Comparison of ENCODE assay signal across 1 cellular context in genomic region chr12:89247541-89247942, GRCh38.
TF ChIP-seq lines count a peak whose summit lies in the region.

No MANE protein-coding gene starts in this region.

TF ChIP-seq in HepG2, 621 proteins besides CTCF, POLR2A, EP300 and RAD21 (continued from another document and continues in another):
- TF ChIP-seq, protein P1, sequence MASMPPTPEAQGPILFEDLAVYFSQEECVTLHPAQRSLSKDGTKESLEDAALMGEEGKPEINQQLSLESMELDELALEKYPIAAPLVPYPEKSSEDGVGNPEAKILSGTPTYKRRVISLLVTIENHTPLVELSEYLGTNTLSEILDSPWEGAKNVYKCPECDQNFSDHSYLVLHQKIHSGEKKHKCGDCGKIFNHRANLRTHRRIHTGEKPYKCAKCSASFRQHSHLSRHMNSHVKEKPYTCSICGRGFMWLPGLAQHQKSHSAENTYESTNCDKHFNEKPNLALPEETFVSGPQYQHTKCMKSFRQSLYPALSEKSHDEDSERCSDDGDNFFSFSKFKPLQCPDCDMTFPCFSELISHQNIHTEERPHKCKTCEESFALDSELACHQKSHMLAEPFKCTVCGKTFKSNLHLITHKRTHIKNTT (CRISPR knock-in tag; IDR thresholded peaks at IDR 0.05) = no peak
- TF ChIP-seq ONECUT2 (CRISPR knock-in tag; IDR thresholded peaks at IDR 0.05) (no peak), SALL1 (CRISPR knock-in tag; IDR thresholded peaks at IDR 0.05) (peak; percentile 14; the same call in 1 of the 2 replicates), GABPA (IDR thresholded peaks at IDR 0.05; ENCODE audit: low read depth, low read length) (no peak), GABPA (CRISPR knock-in tag; IDR thresholded peaks at IDR 0.05; ENCODE audit: low read depth) (peak; percentile 65; the same call in 1 of the 2 replicates), RELA (CRISPR knock-in tag; IDR thresholded peaks at IDR 0.05) (no peak), ZNF407 (CRISPR knock-in tag; IDR thresholded peaks at IDR 0.05; ENCODE audit: not compliant biosample characterization) (no peak), KLF6 (CRISPR knock-in tag; IDR thresholded peaks at IDR 0.05) (no peak), RFX5 (IDR thresholded peaks at IDR 0.05; ENCODE audit: low read depth, low read length) (no peak), BCLAF1 (IDR thresholded peaks at IDR 0.05) (no peak), ZNF773 (CRISPR knock-in tag; IDR thresholded peaks at IDR 0.05; ENCODE audit: borderline replicate concordance) (no peak), KDM6A (CRISPR knock-in tag; IDR thresholded peaks at IDR 0.05; ENCODE audit: low read depth) (no peak), PREB (CRISPR knock-in tag; IDR thresholded peaks at IDR 0.05) (no peak), ETV5 (CRISPR knock-in tag; IDR thresholded peaks at IDR 0.05; ENCODE audit: borderline replicate concordance) (peak; percentile 71; the same call in 1 of the 2 replicates), ZNF841 (CRISPR knock-in tag; IDR thresholded peaks at IDR 0.05; ENCODE audit: borderline replicate concordance) (no peak), HCFC1 (IDR thresholded peaks at IDR 0.05; ENCODE audit: low read depth, low read length) (no peak), TOE1 (CRISPR knock-in tag; IDR thresholded peaks at IDR 0.05) (no peak), TBX3 (IDR thresholded peaks at IDR 0.05; ENCODE audit: borderline replicate concordance) (no peak), SOX6 (IDR thresholded peaks at IDR 0.05) (no peak), SOX6 (CRISPR knock-in tag; IDR thresholded peaks at IDR 0.05) (0 out of 2 replicates have a peak, but pooled peaks have one; percentile 16), ZNF564 (CRISPR knock-in tag; IDR thresholded peaks at IDR 0.05) (no peak), SSRP1 (CRISPR knock-in tag; IDR thresholded peaks at IDR 0.05) (no peak), RFX1 (IDR thresholded peaks at IDR 0.05) (no peak), SOX5 (CRISPR knock-in tag; IDR thresholded peaks at IDR 0.05; ENCODE audit: borderline replicate concordance) (peak; percentile 51; the same call in 1 of the 2 replicates), SAP130 (CRISPR knock-in tag; IDR thresholded peaks at IDR 0.05; ENCODE audit: low read depth) (0 out of 2 replicates have a peak, but pooled peaks have one; percentile 33), TCF7 (IDR thresholded peaks at IDR 0.05; ENCODE audit: low read depth) (no peak)
- TF ChIP-seq, protein P2, sequence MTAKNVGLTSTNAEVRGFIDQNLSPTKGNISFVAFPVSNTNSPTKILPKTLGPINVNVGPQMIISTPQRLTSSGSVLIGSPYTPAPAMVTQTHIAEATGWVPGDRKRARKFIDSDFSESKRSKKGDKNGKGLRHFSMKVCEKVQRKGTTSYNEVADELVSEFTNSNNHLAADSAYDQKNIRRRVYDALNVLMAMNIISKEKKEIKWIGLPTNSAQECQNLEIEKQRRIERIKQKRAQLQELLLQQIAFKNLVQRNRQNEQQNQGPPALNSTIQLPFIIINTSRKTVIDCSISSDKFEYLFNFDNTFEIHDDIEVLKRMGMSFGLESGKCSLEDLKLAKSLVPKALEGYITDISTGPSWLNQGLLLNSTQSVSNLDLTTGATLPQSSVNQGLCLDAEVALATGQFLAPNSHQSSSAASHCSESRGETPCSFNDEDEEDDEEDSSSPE (CRISPR knock-in tag; IDR thresholded peaks at IDR 0.05) = no peak
- TF ChIP-seq, protein P3, sequence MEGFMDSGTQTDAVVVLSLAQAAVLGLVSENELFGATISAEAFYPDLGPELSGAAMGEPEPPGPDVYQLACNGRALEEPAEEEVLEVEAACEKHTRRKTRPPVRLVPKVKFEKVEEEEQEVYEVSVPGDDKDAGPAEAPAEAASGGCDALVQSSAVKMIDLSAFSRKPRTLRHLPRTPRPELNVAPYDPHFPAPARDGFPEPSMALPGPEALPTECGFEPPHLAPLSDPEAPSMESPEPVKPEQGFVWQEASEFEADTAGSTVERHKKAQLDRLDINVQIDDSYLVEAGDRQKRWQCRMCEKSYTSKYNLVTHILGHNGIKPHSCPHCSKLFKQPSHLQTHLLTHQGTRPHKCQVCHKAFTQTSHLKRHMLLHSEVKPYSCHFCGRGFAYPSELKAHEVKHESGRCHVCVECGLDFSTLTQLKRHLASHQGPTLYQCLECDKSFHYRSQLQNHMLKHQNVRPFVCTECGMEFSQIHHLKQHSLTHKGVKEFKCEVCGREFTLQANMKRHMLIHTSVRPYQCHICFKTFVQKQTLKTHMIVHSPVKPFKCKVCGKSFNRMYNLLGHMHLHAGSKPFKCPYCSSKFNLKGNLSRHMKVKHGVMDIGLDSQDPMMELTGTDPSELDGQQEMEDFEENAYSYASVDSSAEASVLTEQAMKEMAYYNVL (CRISPR knock-in tag; IDR thresholded peaks at IDR 0.05; ENCODE audit: borderline replicate concordance) = peak; percentile 52; the same call in 1 of the 2 replicates
- TF ChIP-seq, protein P4, sequence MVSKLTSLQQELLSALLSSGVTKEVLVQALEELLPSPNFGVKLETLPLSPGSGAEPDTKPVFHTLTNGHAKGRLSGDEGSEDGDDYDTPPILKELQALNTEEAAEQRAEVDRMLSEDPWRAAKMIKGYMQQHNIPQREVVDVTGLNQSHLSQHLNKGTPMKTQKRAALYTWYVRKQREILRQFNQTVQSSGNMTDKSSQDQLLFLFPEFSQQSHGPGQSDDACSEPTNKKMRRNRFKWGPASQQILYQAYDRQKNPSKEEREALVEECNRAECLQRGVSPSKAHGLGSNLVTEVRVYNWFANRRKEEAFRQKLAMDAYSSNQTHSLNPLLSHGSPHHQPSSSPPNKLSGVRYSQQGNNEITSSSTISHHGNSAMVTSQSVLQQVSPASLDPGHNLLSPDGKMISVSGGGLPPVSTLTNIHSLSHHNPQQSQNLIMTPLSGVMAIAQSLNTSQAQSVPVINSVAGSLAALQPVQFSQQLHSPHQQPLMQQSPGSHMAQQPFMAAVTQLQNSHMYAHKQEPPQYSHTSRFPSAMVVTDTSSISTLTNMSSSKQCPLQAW (CRISPR knock-in tag; IDR thresholded peaks at IDR 0.05) = no peak
- TF ChIP-seq, protein P5, sequence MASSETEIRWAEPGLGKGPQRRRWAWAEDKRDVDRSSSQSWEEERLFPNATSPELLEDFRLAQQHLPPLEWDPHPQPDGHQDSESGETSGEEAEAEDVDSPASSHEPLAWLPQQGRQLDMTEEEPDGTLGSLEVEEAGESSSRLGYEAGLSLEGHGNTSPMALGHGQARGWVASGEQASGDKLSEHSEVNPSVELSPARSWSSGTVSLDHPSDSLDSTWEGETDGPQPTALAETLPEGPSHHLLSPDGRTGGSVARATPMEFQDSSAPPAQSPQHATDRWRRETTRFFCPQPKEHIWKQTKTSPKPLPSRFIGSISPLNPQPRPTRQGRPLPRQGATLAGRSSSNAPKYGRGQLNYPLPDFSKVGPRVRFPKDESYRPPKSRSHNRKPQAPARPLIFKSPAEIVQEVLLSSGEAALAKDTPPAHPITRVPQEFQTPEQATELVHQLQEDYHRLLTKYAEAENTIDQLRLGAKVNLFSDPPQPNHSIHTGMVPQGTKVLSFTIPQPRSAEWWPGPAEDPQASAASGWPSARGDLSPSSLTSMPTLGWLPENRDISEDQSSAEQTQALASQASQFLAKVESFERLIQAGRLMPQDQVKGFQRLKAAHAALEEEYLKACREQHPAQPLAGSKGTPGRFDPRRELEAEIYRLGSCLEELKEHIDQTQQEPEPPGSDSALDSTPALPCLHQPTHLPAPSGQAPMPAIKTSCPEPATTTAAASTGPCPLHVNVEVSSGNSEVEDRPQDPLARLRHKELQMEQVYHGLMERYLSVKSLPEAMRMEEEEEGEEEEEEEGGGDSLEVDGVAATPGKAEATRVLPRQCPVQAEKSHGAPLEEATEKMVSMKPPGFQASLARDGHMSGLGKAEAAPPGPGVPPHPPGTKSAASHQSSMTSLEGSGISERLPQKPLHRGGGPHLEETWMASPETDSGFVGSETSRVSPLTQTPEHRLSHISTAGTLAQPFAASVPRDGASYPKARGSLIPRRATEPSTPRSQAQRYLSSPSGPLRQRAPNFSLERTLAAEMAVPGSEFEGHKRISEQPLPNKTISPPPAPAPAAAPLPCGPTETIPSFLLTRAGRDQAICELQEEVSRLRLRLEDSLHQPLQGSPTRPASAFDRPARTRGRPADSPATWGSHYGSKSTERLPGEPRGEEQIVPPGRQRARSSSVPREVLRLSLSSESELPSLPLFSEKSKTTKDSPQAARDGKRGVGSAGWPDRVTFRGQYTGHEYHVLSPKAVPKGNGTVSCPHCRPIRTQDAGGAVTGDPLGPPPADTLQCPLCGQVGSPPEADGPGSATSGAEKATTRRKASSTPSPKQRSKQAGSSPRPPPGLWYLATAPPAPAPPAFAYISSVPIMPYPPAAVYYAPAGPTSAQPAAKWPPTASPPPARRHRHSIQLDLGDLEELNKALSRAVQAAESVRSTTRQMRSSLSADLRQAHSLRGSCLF (CRISPR knock-in tag; IDR thresholded peaks at IDR 0.05; ENCODE audit: borderline replicate concordance) = no peak
- TF ChIP-seq, protein P6, sequence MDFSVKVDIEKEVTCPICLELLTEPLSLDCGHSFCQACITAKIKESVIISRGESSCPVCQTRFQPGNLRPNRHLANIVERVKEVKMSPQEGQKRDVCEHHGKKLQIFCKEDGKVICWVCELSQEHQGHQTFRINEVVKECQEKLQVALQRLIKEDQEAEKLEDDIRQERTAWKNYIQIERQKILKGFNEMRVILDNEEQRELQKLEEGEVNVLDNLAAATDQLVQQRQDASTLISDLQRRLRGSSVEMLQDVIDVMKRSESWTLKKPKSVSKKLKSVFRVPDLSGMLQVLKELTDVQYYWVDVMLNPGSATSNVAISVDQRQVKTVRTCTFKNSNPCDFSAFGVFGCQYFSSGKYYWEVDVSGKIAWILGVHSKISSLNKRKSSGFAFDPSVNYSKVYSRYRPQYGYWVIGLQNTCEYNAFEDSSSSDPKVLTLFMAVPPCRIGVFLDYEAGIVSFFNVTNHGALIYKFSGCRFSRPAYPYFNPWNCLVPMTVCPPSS (IDR thresholded peaks at IDR 0.05) = no peak
